Comparison of ENCODE assay signal across 8 cellular contexts in the genomic region with DNA sequence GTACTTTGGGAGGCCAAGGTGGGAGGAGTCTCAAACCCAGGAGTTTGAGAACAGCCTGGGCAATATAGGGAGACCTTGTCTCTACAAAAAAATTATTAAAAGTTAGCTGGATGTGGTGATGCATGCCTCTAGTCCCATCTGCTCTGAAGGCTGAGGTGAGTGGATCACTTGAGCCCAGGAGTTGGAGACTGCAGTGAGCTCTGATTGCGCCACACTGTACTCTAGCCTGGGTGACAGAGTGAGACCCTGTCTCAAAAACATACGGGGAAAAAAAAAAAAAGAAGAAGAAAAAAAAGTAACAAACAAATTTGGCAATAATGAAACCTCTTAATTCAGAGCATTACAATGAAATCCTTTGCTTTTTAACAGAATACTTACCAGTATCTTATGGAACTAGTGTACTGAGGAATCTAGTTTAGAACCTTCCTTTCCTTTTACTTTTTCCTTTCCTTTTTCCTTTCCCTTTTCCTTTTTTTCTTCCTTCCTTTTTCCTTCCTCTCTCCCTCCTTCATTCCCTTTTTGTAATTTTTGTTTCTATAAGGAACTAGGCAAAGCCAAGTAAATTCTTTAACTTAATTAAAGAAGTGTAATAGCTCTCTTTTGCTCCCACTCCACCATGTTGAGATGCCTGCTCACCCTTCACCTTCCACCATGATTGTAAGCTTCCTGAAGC.
"Had no signal": no experiment of that assay in that cellular context is flagged by ENCODE, and none has a peak within 500 bp of the region (broad histone marks: within the 10 kb centered on the region; RNA-seq: fewer than 3 reads in every experiment).

No MANE protein-coding gene starts in this region.

- H3K4me3 ChIP-seq: GM12878 had no signal

- DNase-seq: GDM1, GF-D8 had no signal

- ATAC-seq: GM12878 had no signal

- FAIRE-seq: G401.6, GM12878, GM12891, GM12892, GM18507, GM19239 had no signal
